In genomic region chr18:46566111-46566510, GRCh38 we compare ENCODE assay signal across 19 cellular contexts.
DNase-seq lines count a peak whose midpoint lies in the region; ATAC-seq and TF ChIP-seq lines count a peak whose summit lies in the region.
"Had no signal": no experiment of that assay in that cellular context is flagged by ENCODE, and none has a peak within 500 bp of the region (broad histone marks: within the 10 kb centered on the region; RNA-seq: fewer than 3 reads in every experiment).

No MANE protein-coding gene starts in this region.

- no peak for ATAC-seq in esophagus mucosa
- ATAC-seq: GM23338 had no signal

- peak overlapping the region; percentile 21 for H3K4me3 Mint-ChIP-seq in neural progenitor cell
- H3K4me3 Mint-ChIP-seq: B cell; CD4-positive, alpha-beta memory T cell; GM23338; HFFc6 had no signal

- H2AFZ ChIP-seq in neural progenitor cell (replicated peaks), result no peak overlapping the region
- no peak overlapping the region for H2AFZ ChIP-seq in trophoblast cell (ENCODE audit: insufficient read depth, low read length, poor library complexity)
- H2AFZ ChIP-seq: GM23338 had no signal

- peak; percentile 26 for DNase-seq in D341Med (ENCODE audit: low spot score)
- peak; percentile 88 for DNase-seq in esophagus muscularis mucosa (ENCODE audit: extremely low spot score)
- no peak for DNase-seq in neural progenitor cell (ENCODE audit: low spot score)
- DNase-seq in trophoblast cell, result no peak
- no peak for DNase-seq in CD1c-positive myeloid dendritic cell (ENCODE audit: extremely low spot score)
- no peak for DNase-seq in NCI-H510A (lab: John Stamatoyannopoulos, UW)
- DNase-seq: Caco-2; CD4-positive, alpha-beta memory T cell; DMS53; DMS79 treated with DMSO at 0.1 percent for 48 hours; GF-D8; HFFc6 had no signal

- intact Hi-C loops in esophagus muscularis mucosa (cut with DNase I), result no loop called here

- H3K9ac ChIP-seq in neural progenitor cell, result no peak overlapping the region
- no peak overlapping the region for H3K9ac ChIP-seq in trophoblast cell (ENCODE audit: low read length)
- H3K9ac ChIP-seq: BLaER1 had no signal

- no peak overlapping the region for H2BK12ac ChIP-seq in trophoblast cell (ENCODE audit: low read length)

- WGBS in esophagus muscularis mucosa, result 80% methylated on average over 10 of the region's 10 CpGs
- WGBS in trophoblast cell (ENCODE audit: extremely low coverage, insufficient coverage, insufficient read length), result no CpG with 5 or more reads among the region's 10 CpGs

- peaks cover 10% of the 10 kb centered on the region for H3K27me3 Mint-ChIP-seq in neural progenitor cell (ENCODE audit: insufficient read depth, low read depth)

- H2AK5ac ChIP-seq in trophoblast cell (ENCODE audit: low read length), result no peak overlapping the region

- no peak for TF ChIP-seq POLR2A in esophagus muscularis mucosa (IDR thresholded peaks at IDR 0.05; ENCODE audit: low read depth)

- H3K4me2 ChIP-seq in neural progenitor cell (no peak overlapping the region), trophoblast cell (ENCODE audit: low read length) (no peak overlapping the region)
- H3K4me2 ChIP-seq: BLaER1, GM23338 had no signal

- H3K4me1 Mint-ChIP-seq in neural progenitor cell, result peaks cover 11% of the 10 kb centered on the region
- H3K4me1 Mint-ChIP-seq: B cell; CD4-positive, alpha-beta memory T cell had no signal

- H3K79me1 ChIP-seq in trophoblast cell (ENCODE audit: low read length), result no peaks in the 10 kb centered on the region

- H4K8ac ChIP-seq in trophoblast cell (ENCODE audit: low read depth, low read length), result no peak overlapping the region

- H2BK120ac ChIP-seq in trophoblast cell (ENCODE audit: insufficient read depth, low read length, poor library complexity), result no peak overlapping the region

- H3K27ac ChIP-seq in esophagus muscularis mucosa (replicated peaks in 1 of 4) (no peak overlapping the region), neural progenitor cell (no peak overlapping the region), trophoblast cell (ENCODE audit: low read depth, low read length) (no peak overlapping the region)
- H3K27ac ChIP-seq: 22Rv1, BLaER1, C4-2B had no signal

- H3K79me2 ChIP-seq in neural progenitor cell (ENCODE audit: low read depth) (no peaks in the 10 kb centered on the region), trophoblast cell (ENCODE audit: control insufficient read depth, insufficient read depth, low read length, poor library complexity) (no peaks in the 10 kb centered on the region)

- H4K12ac ChIP-seq in trophoblast cell (ENCODE audit: low read depth, low read length), result no peak overlapping the region

- H3K36me3 ChIP-seq in esophagus muscularis mucosa (no peaks in the 10 kb centered on the region), neural progenitor cell (no peaks in the 10 kb centered on the region), trophoblast cell (ENCODE audit: control insufficient read depth in 1 of 2, insufficient read depth in 2 of 2, low read length in 2 of 2) (no peaks in the 10 kb centered on the region)
- H3K36me3 ChIP-seq: BLaER1, HAP-1 had no signal

- H3K36me3 Mint-ChIP-seq in neural progenitor cell, result no peaks in the 10 kb centered on the region
- H3K36me3 Mint-ChIP-seq: CD4-positive, alpha-beta memory T cell had no signal

- no peaks in the 10 kb centered on the region for H3K9me3 Mint-ChIP-seq in neural progenitor cell
- H3K9me3 Mint-ChIP-seq: CD4-positive, alpha-beta memory T cell; GM23338; HFFc6 had no signal

- no peak overlapping the region for H3K27ac Mint-ChIP-seq in neural progenitor cell
- H3K27ac Mint-ChIP-seq: B cell; CD4-positive, alpha-beta memory T cell; GM23338; HFFc6 had no signal

- H3F3A ChIP-seq in neural progenitor cell (ENCODE audit: low read depth), result no peaks in the 10 kb centered on the region

- peak overlapping the region; percentile 28 for H3K23ac ChIP-seq in trophoblast cell (ENCODE audit: low read length)

- H3K27me3 ChIP-seq in esophagus muscularis mucosa, result peaks cover 0 to 16% (median 0%) of the 10 kb centered on the region in 4 donors
- no peaks in the 10 kb centered on the region for H3K27me3 ChIP-seq in neural progenitor cell
- H3K27me3 ChIP-seq in trophoblast cell (ENCODE audit: insufficient read depth, low read length), result no peaks in the 10 kb centered on the region
- H3K27me3 ChIP-seq: BLaER1 had no signal

- no peak overlapping the region for H2BK5ac ChIP-seq in trophoblast cell (ENCODE audit: low read depth, low read length, poor library complexity)

- no peak overlapping the region for H3K18ac ChIP-seq in trophoblast cell (ENCODE audit: low read length)

- no peak overlapping the region for H3K4ac ChIP-seq in trophoblast cell (ENCODE audit: low read depth, low read length)

- H3K4me1 ChIP-seq in esophagus muscularis mucosa (no peaks in the 10 kb centered on the region), neural progenitor cell (peaks cover 21% of the 10 kb centered on the region), trophoblast cell (ENCODE audit: control insufficient read depth in 1 of 2, insufficient read depth in 2 of 2, low read length in 2 of 2) (no peaks in the 10 kb centered on the region)
- H3K4me1 ChIP-seq: BLaER1, Caco-2, HAP-1 had no signal

- H3K4me3 ChIP-seq in esophagus muscularis mucosa, result no peak overlapping the region
- no peak overlapping the region for H3K4me3 ChIP-seq in neural progenitor cell
- peak overlapping the region; percentile 34 for H3K4me3 ChIP-seq in trophoblast cell (ENCODE audit: low read depth, low read length)
- H3K4me3 ChIP-seq: BLaER1, GM23338, HAP-1 had no signal

- H3K14ac ChIP-seq in trophoblast cell (ENCODE audit: low read length), result no peak overlapping the region

- H4K91ac ChIP-seq in trophoblast cell (ENCODE audit: low read depth, low read length), result no peak overlapping the region

- no peak for TF ChIP-seq EP300 in esophagus muscularis mucosa (IDR thresholded peaks at IDR 0.05)

- TF ChIP-seq CTCF in esophagus muscularis mucosa (IDR thresholded peaks at IDR 0.05) (no peak), neural progenitor cell (IDR thresholded peaks at IDR 0.05) (no peak)

- H3K9me3 ChIP-seq in esophagus muscularis mucosa (no peaks in the 10 kb centered on the region), neural progenitor cell (ENCODE audit: low read depth) (no peaks in the 10 kb centered on the region), trophoblast cell (ENCODE audit: insufficient read depth, low read depth, low read length) (peaks cover 6% of the 10 kb centered on the region)
- H3K9me3 ChIP-seq: BLaER1, Caco-2, HAP-1 had no signal

- no peaks in the 10 kb centered on the region for H4K20me1 ChIP-seq in neural progenitor cell (ENCODE audit: low read depth)
- H4K20me1 ChIP-seq: BLaER1 had no signal

Comparison
In these comparisons a context has a peak if more than half of its experiments do, and no peak if none do; other contexts are left out.
1. DNase-seq: peak in D341Med (single experiment) and esophagus muscularis mucosa (single experiment); none in neural progenitor cell (single experiment), trophoblast cell (0 of 2), CD1c-positive myeloid dendritic cell (single experiment) and NCI-H510A (single experiment).